Comparison of ENCODE assay signal across 19 cellular contexts in genomic region chr18:72376256-72376655, GRCh38.
"Had no signal": no experiment of that assay in that cellular context is flagged by ENCODE, and none has a peak within 500 bp of the region (broad histone marks: within the 10 kb centered on the region; RNA-seq: fewer than 3 reads in every experiment).

No MANE protein-coding gene starts in this region.

- DNase-seq: activated CD4-positive, alpha-beta T cell treated with anti-CD3 and anti-CD28 coated beads, Interleukin-2, amount 50 U/mL, for 1 hour; activated CD4-positive, CD25-positive, alpha-beta regulatory T cell treated with anti-CD3 and anti-CD28 coated beads, Interleukin-2, amount 50 U/mL, for 72 hours; activated CD8-positive, alpha-beta memory T cell treated with anti-CD3 and anti-CD28 coated beads for 24 hours; activated CD8-positive, alpha-beta memory T cell treated with anti-CD3 and anti-CD28 coated beads, Interleukin-2, amount 50 U/mL, for 48 hours; activated effector memory CD4-positive, alpha-beta T cell treated with Interleukin-2 at 50 U/mL for 16 hours; activated T-cell treated with anti-CD3 and anti-CD28 coated beads, Interleukin-2, amount 50 U/mL, for 48 hours; erythroblast; gastrocnemius medialis; heart right ventricle; immature natural killer cell; left ventricle myocardium superior; naive thymus-derived CD4-positive, alpha-beta T cell; right cardiac atrium; small intestine; stimulated activated CD4-positive, alpha-beta T cell treated with anti-CD3 and anti-CD28 coated beads, Interleukin-15, amount 100 ng/mL, for 24 hours; stimulated activated CD4-positive, alpha-beta T cell treated with anti-CD3 and anti-CD28 coated beads, Interleukin-2, amount 100 ng/mL, for 48 hours; stomach had no signal

- FAIRE-seq: small intestine had no signal

- H3K36me3 Mint-ChIP-seq: activated naive CD4-positive, alpha-beta T cell treated with anti-CD3 and anti-CD28 coated beads, Interleukin-2, amount 50 U/mL, for 24 hours; immature natural killer cell; naive thymus-derived CD4-positive, alpha-beta T cell; type B pancreatic cell had no signal

- H3K27ac Mint-ChIP-seq: activated naive CD4-positive, alpha-beta T cell treated with anti-CD3 and anti-CD28 coated beads, Interleukin-2, amount 50 U/mL, for 24 hours; immature natural killer cell; naive thymus-derived CD4-positive, alpha-beta T cell; type B pancreatic cell had no signal

- H3K27me3 Mint-ChIP-seq: activated naive CD4-positive, alpha-beta T cell treated with anti-CD3 and anti-CD28 coated beads, Interleukin-2, amount 50 U/mL, for 24 hours; naive thymus-derived CD4-positive, alpha-beta T cell; type B pancreatic cell had no signal

- H3K9me3 Mint-ChIP-seq: activated naive CD4-positive, alpha-beta T cell treated with anti-CD3 and anti-CD28 coated beads, Interleukin-2, amount 50 U/mL, for 24 hours; type B pancreatic cell had no signal

- ATAC-seq: gastrocnemius medialis; left ventricle myocardium superior; naive thymus-derived CD4-positive, alpha-beta T cell; right cardiac atrium had no signal

- H3K4me3 Mint-ChIP-seq: activated naive CD4-positive, alpha-beta T cell treated with anti-CD3 and anti-CD28 coated beads, Interleukin-2, amount 50 U/mL, for 24 hours; immature natural killer cell; naive thymus-derived CD4-positive, alpha-beta T cell; type B pancreatic cell had no signal

- H3K4me1 Mint-ChIP-seq: activated naive CD4-positive, alpha-beta T cell treated with anti-CD3 and anti-CD28 coated beads, Interleukin-2, amount 50 U/mL, for 24 hours; immature natural killer cell; naive thymus-derived CD4-positive, alpha-beta T cell had no signal
